Comparison of ENCODE assay signal across 16 cellular contexts in the genomic region with DNA sequence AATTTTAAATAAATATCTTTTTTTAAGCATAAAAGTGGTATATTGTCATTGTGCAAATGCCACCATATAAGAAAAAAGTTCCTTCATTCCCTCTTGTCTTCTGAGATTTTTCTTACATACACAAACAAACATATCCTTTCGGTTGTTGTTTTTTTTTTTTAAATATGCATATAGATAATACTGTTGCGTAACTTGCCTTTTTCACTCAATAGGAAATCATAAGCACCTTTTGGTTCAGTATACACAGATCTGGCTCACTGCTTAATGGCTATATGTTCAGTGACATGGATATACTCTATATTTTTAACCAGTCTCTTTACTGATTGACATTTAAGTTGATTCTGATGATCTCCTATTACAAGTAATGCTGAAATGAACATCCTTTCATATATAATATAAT. TPM values are rescaled to one million over a fixed set of nuclear protein-coding genes. Genes with fewer than 3 reads are reported as not detected.
A peak's percentile ranks its signal among the peaks of the same experiment; 100 is the strongest.
DNase-seq lines count a peak whose midpoint lies in the region; ATAC-seq and TF ChIP-seq lines count a peak whose summit lies in the region.
"Had no signal": no experiment of that assay in that cellular context is flagged by ENCODE, and none has a peak within 500 bp of the region (broad histone marks: within the 10 kb centered on the region; RNA-seq: fewer than 3 reads in every experiment).

No MANE protein-coding gene starts in this region.

- no peak overlapping the region for H3K9ac ChIP-seq in BLaER1 treated with 17β-estradiol and CSF1 and Interleukin-3, amounts not matched to agents 10 nM and 100 nM
- no peak overlapping the region for H3K9ac ChIP-seq in IMR-90 (ENCODE audit: low read depth, low read length)

- H2BK15ac ChIP-seq in IMR-90 (ENCODE audit: low read depth, low read length): no peak overlapping the region

- H3K79me1 ChIP-seq in IMR-90 (ENCODE audit: low read depth in 1 of 2, low read length in 2 of 2): peaks cover 4 to 8% of the 10 kb centered on the region in 2 experiments

- H2BK20ac ChIP-seq in IMR-90 (ENCODE audit: low read depth, low read length): no peak overlapping the region

- H3K4me1 Mint-ChIP-seq in mesothelial cell of epicardium: peaks cover 84% of the 10 kb centered on the region
- H3K4me1 Mint-ChIP-seq: CD14-positive monocyte had no signal

- no peak for DNase-seq in IMR-90
- DNase-seq in mesothelial cell of epicardium (ENCODE audit: low spot score in 2 of 2, unreplicated experiment in 2 of 2): no peak
- no peak for DNase-seq in activated CD4-positive, alpha-beta T cell treated with anti-CD3 and anti-CD28 coated beads, Interleukin-2, amount 50 U/mL, for 48 hours
- no peak for DNase-seq in WERI-Rb-1
- DNase-seq: CD4-positive, alpha-beta T cell; CD8-positive, alpha-beta memory T cell; DMS 273 treated with DMSO at 0.1 percent for 48 hours; DMS79; EL; GF-D8; GOT3; H7; HCEC 1CT had no signal

- H3K9me1 ChIP-seq in IMR-90 (ENCODE audit: insufficient read depth, low read length): no peaks in the 10 kb centered on the region

- H3K4ac ChIP-seq in IMR-90 (ENCODE audit: low read depth, low read length): no peak overlapping the region

- TF ChIP-seq POLR2A in IMR-90 (IDR thresholded peaks at IDR 0.05; ENCODE audit: low read depth, low read length): no peak

- no peaks in the 10 kb centered on the region for H3K27me3 Mint-ChIP-seq in mesothelial cell of epicardium (ENCODE audit: low read depth)

- CTCF ChIA-PET in IMR-90 (lab: Yijun Ruan, JAX): no interaction called here

- no peak overlapping the region for H3K18ac ChIP-seq in IMR-90 (ENCODE audit: low read depth, low read length)

- H3K9me3 Mint-ChIP-seq in mesothelial cell of epicardium: no peaks in the 10 kb centered on the region
- H3K9me3 Mint-ChIP-seq: CD4-positive, alpha-beta T cell; CD8-positive, alpha-beta memory T cell had no signal

- H3K4me3 ChIP-seq in BLaER1 treated with 17β-estradiol and CSF1 and Interleukin-3, amounts not matched to agents 10 nM and 100 nM: no peak overlapping the region
- H3K4me3 ChIP-seq in IMR-90 (ENCODE audit: insufficient read depth, low read depth, low read length) (no peak overlapping the region), WERI-Rb-1 (ENCODE audit: low read depth, low read length) (no peak overlapping the region)

- peak overlapping the region; percentile 77 for H3K27ac Mint-ChIP-seq in mesothelial cell of epicardium
- H3K27ac Mint-ChIP-seq: CD14-positive monocyte; CD4-positive, alpha-beta T cell; CD8-positive, alpha-beta memory T cell had no signal

- no peaks in the 10 kb centered on the region for H3K27me3 ChIP-seq in BLaER1 treated with 17β-estradiol and CSF1 and Interleukin-3, amounts not matched to agents 10 nM and 100 nM
- H3K27me3 ChIP-seq in IMR-90 (ENCODE audit: control insufficient read depth, insufficient read depth, low read length) (no peaks in the 10 kb centered on the region), WERI-Rb-1 (ENCODE audit: insufficient read depth, low read depth, severe bottlenecking) (no peaks in the 10 kb centered on the region)

- H3K4me1 ChIP-seq in BLaER1 treated with 17β-estradiol and CSF1 and Interleukin-3, amounts not matched to agents 10 nM and 100 nM: peaks cover 36 to 70% (median 60%) of the 10 kb centered on the region in 10 experiments
- H3K4me1 ChIP-seq in IMR-90 (ENCODE audit: control insufficient read depth, insufficient read depth, low read length): no peaks in the 10 kb centered on the region; the same call in 1 of the 2 replicates

- no peak overlapping the region for H3K56ac ChIP-seq in IMR-90 (ENCODE audit: extremely low read depth, insufficient read depth, low read length)

- no peaks in the 10 kb centered on the region for H3K9me3 ChIP-seq in BLaER1 treated with 17β-estradiol and CSF1 and Interleukin-3, amounts not matched to agents 10 nM and 100 nM (replicated peaks in 1 of 11)
- H3K9me3 ChIP-seq in IMR-90 (ENCODE audit: control insufficient read depth, insufficient read depth, low read length) (no peaks in the 10 kb centered on the region), WERI-Rb-1 (ENCODE audit: severe bottlenecking) (no peaks in the 10 kb centered on the region)

- no peak overlapping the region for H2BK120ac ChIP-seq in IMR-90 (ENCODE audit: low read depth, low read length)

- H2BK5ac ChIP-seq in IMR-90 (ENCODE audit: low read depth, low read length, poor library complexity, severe bottlenecking): no peak overlapping the region

- no peak overlapping the region for H2AK5ac ChIP-seq in IMR-90 (ENCODE audit: low read depth, low read length)

- WGBS in IMR-90 (ENCODE audit: extremely low coverage in 2 of 2, insufficient read length in 1 of 2), 2 experiments: no CpG with 5 or more reads among the region's 2 CpGs

- no TSS peak for BruUV-seq in IMR-90 (replicated peaks; lab: Mats Ljungman, UMichigan)

- dilution Hi-C loops in IMR-90 (cut with HindIII; ENCODE audit: low sequenced_read_pairs, unreplicated experiment): no loop called here

- H2AFZ ChIP-seq in IMR-90 (replicated peaks; ENCODE audit: low read length, poor library complexity): no peak overlapping the region

- H3K23ac ChIP-seq in IMR-90 (ENCODE audit: low read depth, low read length): no peak overlapping the region

- intact Hi-C loops in IMR-90 (cut with micrococcal nuclease): no loop called here

- no peak overlapping the region for H4K8ac ChIP-seq in IMR-90 (ENCODE audit: low read depth in 2 of 2, low read length in 2 of 2)

- H3K4me3 Mint-ChIP-seq in mesothelial cell of epicardium: no peak overlapping the region
- H3K4me3 Mint-ChIP-seq: CD14-positive monocyte; CD4-positive, alpha-beta T cell; CD8-positive, alpha-beta memory T cell had no signal

- no peak overlapping the region for H3K14ac ChIP-seq in IMR-90 (replicated peaks; ENCODE audit: low read depth, low read length)

- no peak for TF ChIP-seq RAD21 in IMR-90 (IDR thresholded peaks at IDR 0.05; ENCODE audit: low read length)

- POLR2A ChIA-PET in IMR-90 (lab: Charles Lee; ENCODE audit: unreplicated experiment): no interaction called here

- H2AK9ac ChIP-seq in IMR-90 (replicated peaks; ENCODE audit: low read depth, low read length, poor library complexity): no peak overlapping the region

- H3K4me2 ChIP-seq in BLaER1 treated with 17β-estradiol and CSF1 and Interleukin-3, amounts not matched to agents 10 nM and 100 nM: peak overlapping the region in 7 of 11 experiments; percentile 30 to 89 (median 76); a peak in 11 of 22 replicates
- H3K4me2 ChIP-seq in IMR-90 (ENCODE audit: low read depth, low read length): no peak overlapping the region

- no peak for ATAC-seq in IMR-90 (ENCODE audit: low read depth)
- ATAC-seq in HG02870 (IDR thresholded peaks at IDR 0.05; ENCODE audit: unreplicated experiment): no peak

- H3K27ac ChIP-seq in BLaER1 treated with 17β-estradiol and CSF1 and Interleukin-3, amounts not matched to agents 10 nM and 100 nM: peak overlapping the region in 1 of 11 experiments; percentile 23; a peak in 1 of 22 replicates
- no peak overlapping the region for H3K27ac ChIP-seq in IMR-90 (ENCODE audit: insufficient read depth, low read length)
- H3K27ac ChIP-seq in WERI-Rb-1: no peak overlapping the region

- no peak overlapping the region for H4K5ac ChIP-seq in IMR-90 (ENCODE audit: low read depth, low read length)

- in situ Hi-C loops in IMR-90 (cut with MboI; ENCODE audit: low sequenced_read_pairs): no loop called here

- peaks cover 0 to 100% (median 12%) of the 10 kb centered on the region in 11 experiments; a peak in 10 of 22 replicates for H4K20me1 ChIP-seq in BLaER1 treated with 17β-estradiol and CSF1 and Interleukin-3, amounts not matched to agents 10 nM and 100 nM
- no peaks in the 10 kb centered on the region for H4K20me1 ChIP-seq in IMR-90 (ENCODE audit: insufficient read depth, low read length)

- peaks cover 1% of the 10 kb centered on the region for H3K36me3 Mint-ChIP-seq in mesothelial cell of epicardium
- H3K36me3 Mint-ChIP-seq: CD14-positive monocyte had no signal

- no peak overlapping the region for H4K91ac ChIP-seq in IMR-90 (ENCODE audit: insufficient read depth, low read depth, low read length)

- TF ChIP-seq CTCF in IMR-90 (conservative IDR thresholded peaks at IDR 0.05; ENCODE audit: low read depth, low read length): no peak
- no peak for TF ChIP-seq CTCF in mesothelial cell of epicardium (IDR thresholded peaks at IDR 0.05; ENCODE audit: unreplicated experiment)
- no peak for TF ChIP-seq CTCF in WERI-Rb-1 (IDR thresholded peaks at IDR 0.05; ENCODE audit: low read depth, low read length)

- peaks cover 0 to 23% (median 6%) of the 10 kb centered on the region in 11 experiments; a peak in 8 of 22 replicates for H3K36me3 ChIP-seq in BLaER1 treated with 17β-estradiol and CSF1 and Interleukin-3, amounts not matched to agents 10 nM and 100 nM
- H3K36me3 ChIP-seq in IMR-90 (ENCODE audit: control insufficient read depth, insufficient read depth, low read length) (peaks cover 2% of the 10 kb centered on the region; the same call in 1 of the 2 replicates), WERI-Rb-1 (no peaks in the 10 kb centered on the region)

TF ChIP-seq in IMR-90, 13 proteins besides CTCF, POLR2A, EP300 and RAD21:
- peak; percentile 85 for TF ChIP-seq CEBPB (IDR thresholded peaks at IDR 0.05; ENCODE audit: low read depth, low read length)
- no peak for TF ChIP-seq MXI1 (IDR thresholded peaks at IDR 0.05; ENCODE audit: borderline replicate concordance, low read depth, low read length)

RNA-seq across cellular contexts. Expression of gene AKAP12, which starts 40.1 kb away (rescaled TPM):
- total RNA-seq in IMR-90 (2012; rRNA removed) (118 and 176 TPM in 2 replicates), mesothelial cell of epicardium (736 to 747 TPM (median 737 TPM) in 3 replicates)
- polyA plus RNA-seq in IMR-90 (2012; rRNA removed): 50.0 and 56.0 TPM in 2 replicates
- 15.6 and 18.9 TPM in 2 replicates for polyA plus RNA-seq in IMR-90 (2012; cell fraction: cytosol; rRNA removed)
- polyA plus RNA-seq in IMR-90 (2012; cell fraction: nucleus; rRNA removed; ENCODE audit: low replicate concordance): 14.3 and 102 TPM in 2 replicates
- polyA plus RNA-seq: CD14-positive monocyte had no signal
